Comparison of ENCODE assay signal across 11 cellular contexts in genomic region chr14:24911324-24912095, GRCh38.
DNase-seq lines count a peak whose midpoint lies in the region; ATAC-seq and TF ChIP-seq lines count a peak whose summit lies in the region.
"Had no signal": no experiment of that assay in that cellular context is flagged by ENCODE, and none has a peak within 500 bp of the region (broad histone marks: within the 10 kb centered on the region; RNA-seq: fewer than 3 reads in every experiment).

No MANE protein-coding gene starts in this region.

- no peak for TF ChIP-seq CTCF in VCaP (conservative IDR thresholded peaks at IDR 0.05)

- H3F3A ChIP-seq in GM23248 (ENCODE audit: insufficient read depth), result peaks cover 30% of the 10 kb centered on the region

- H3K4me1 ChIP-seq in GM23248 (ENCODE audit: insufficient read depth) (peaks cover 24% of the 10 kb centered on the region), right cardiac atrium (ENCODE audit: control insufficient read depth, insufficient read depth, low read length) (no peaks in the 10 kb centered on the region)

- ATAC-seq in right cardiac atrium (peak; percentile 71 to 83), HG03442 (IDR thresholded peaks at IDR 0.05; ENCODE audit: unreplicated experiment) (no peak), GM18517 (IDR thresholded peaks at IDR 0.05; ENCODE audit: unreplicated experiment) (no peak)
- ATAC-seq: CD8-positive, alpha-beta T cell had no signal

- no peaks in the 10 kb centered on the region for H4K20me1 ChIP-seq in GM23248 (ENCODE audit: insufficient read depth)

- H3K4me2 ChIP-seq in GM23248 (ENCODE audit: unreplicated experiment), result peak overlapping the region; percentile 87

- H3K9ac ChIP-seq in GM23248, result peak overlapping the region; percentile 39

- H3K4me3 ChIP-seq in GM23248, result peak overlapping the region; percentile 66
- no peak overlapping the region for H3K4me3 ChIP-seq in right cardiac atrium (ENCODE audit: low read length)

- H3K27me3 ChIP-seq in GM23248 (replicated peaks; ENCODE audit: insufficient read depth) (no peaks in the 10 kb centered on the region), right cardiac atrium (ENCODE audit: control insufficient read depth, insufficient read depth) (no peaks in the 10 kb centered on the region)

- H3K36me3 ChIP-seq in GM23248 (ENCODE audit: low read depth), result no peaks in the 10 kb centered on the region

- no peaks in the 10 kb centered on the region for H3K9me2 ChIP-seq in GM23248 (ENCODE audit: insufficient read depth)

- H3K79me2 ChIP-seq in GM23248 (ENCODE audit: insufficient read depth), result peaks cover 41% of the 10 kb centered on the region

- WGBS in GM23248 (ENCODE audit: low coverage in 1 of 2, low lambda C conversion rate in 2 of 2, missing lambda C conversion rate in 2 of 2), 2 experiments, result 22 to 29% methylated on average over 5 of the region's 5 CpGs
- 24% methylated on average over 5 of the region's 5 CpGs for WGBS in right cardiac atrium

- peak overlapping the region; percentile 71 for H2AFZ ChIP-seq in GM23248

- H3K9me3 ChIP-seq in GM23248 (ENCODE audit: low read depth) (no peaks in the 10 kb centered on the region), right cardiac atrium (ENCODE audit: control insufficient read depth, low read length) (no peaks in the 10 kb centered on the region)

- H3K27ac ChIP-seq in GM23248 (peak overlapping the region; percentile 74), VCaP (peak overlapping the region; percentile 31; the same call in 1 of the 2 replicates), right cardiac atrium (ENCODE audit: low read length) (peak overlapping the region; percentile 46)

- intact Hi-C loops in right cardiac atrium (cut with DNase I), result no loop called here

- peak; percentile 2 for DNase-seq in A172 (ENCODE audit: low spot score)
- DNase-seq in GM23248, result peak; percentile 96
- peak in 1 of 3 donors; percentile 27 for DNase-seq in right cardiac atrium
- DNase-seq in activated CD4-positive, alpha-beta T cell treated with anti-CD3 and anti-CD28 coated beads for 48 hours, result no peak
- DNase-seq in NCI-H526 (lab: John Stamatoyannopoulos, UW), result no peak
- DNase-seq: activated CD8-positive, alpha-beta memory T cell treated with anti-CD3 and anti-CD28 coated beads, Interleukin-2, amount 50 U/mL, for 4 hours; CD8-positive, alpha-beta T cell; endodermal cell had no signal

- in situ Hi-C loops in GM23248 (cut with MboI), result no loop called here

Comparison
In these comparisons a context has a peak if more than half of its experiments do, and no peak if none do; other contexts are left out.
1. DNase-seq: peak in A172 (single experiment) and GM23248 (single experiment); none in activated CD4-positive, alpha-beta T cell treated with anti-CD3 and anti-CD28 coated beads for 48 hours (single experiment) and NCI-H526 (0 of 2).
2. ATAC-seq: peak in right cardiac atrium (2 of 2); none in HG03442 (single experiment) and GM18517 (single experiment).
3. Peak in every context shown above with its lines, with median percentiles within 50 percentile points of each other: H3K27ac ChIP-seq.